Comparison of ENCODE assay signal across 7 cellular contexts in genomic region chr6:43308990-43309477, GRCh38. TPM values are rescaled to one million over a fixed set of nuclear protein-coding genes. Genes with fewer than 3 reads are reported as not detected.
DNase-seq lines count a peak whose midpoint lies in the region; ATAC-seq lines count a peak whose summit lies in the region.

No MANE protein-coding gene starts in this region.

- intact Hi-C loops in activated T-helper 2 cell treated with anti-CD3 and anti-CD28 coated beads, Interferon-gamma antibody, Interleukin-2, Interleukin-4, amounts not matched to agents 10 μg/mL and 5 μg/mL and 100 μg/mL, durations not matched to agents 14 hours and 24 hours and 36 hours (cut with micrococcal nuclease): no loop called here

- in situ Hi-C loops in HAP-1 (cut with MboI; ENCODE audit: low sequenced_read_pairs): no loop called here

- peak overlapping the region; percentile 77; the same call in 1 of the 2 replicates for H3K9ac ChIP-seq in iPS-20b (ENCODE audit: low read depth, low read length)

- H3K27me3 Mint-ChIP-seq in activated T-helper 2 cell treated with anti-CD3 and anti-CD28 coated beads, Interferon-gamma antibody, Interleukin-2, Interleukin-4, amounts not matched to agents 10 μg/mL and 5 μg/mL and 100 μg/mL, durations not matched to agents 14 hours and 24 hours and 36 hours (ENCODE audit: low read depth): peaks cover 18% of the 10 kb centered on the region

- H3K27ac ChIP-seq in iPS-20b (ENCODE audit: low read length): no peak overlapping the region

- no peak for ATAC-seq in stimulated activated effector memory CD8-positive, alpha-beta T cell treated with anti-CD3 and anti-CD28 coated beads, Interleukin-12 subunit alpha, Interleukin-12 subunit beta, amount 100 ng/mL, for 72 hours
- ATAC-seq in HG02610 (IDR thresholded peaks at IDR 0.05; ENCODE audit: unreplicated experiment): no peak

- DNase-seq in HAP-1 (ENCODE audit: low spot score in 2 of 2): no peak
- DNase-seq in activated T-helper 2 cell treated with anti-CD3 and anti-CD28 coated beads, Interferon-gamma antibody, Interleukin-2, Interleukin-4, amounts not matched to agents 10 μg/mL and 5 μg/mL and 100 μg/mL, durations not matched to agents 14 hours and 24 hours and 36 hours (ENCODE audit: low spot score): no peak
- DNase-seq in stimulated activated effector memory CD8-positive, alpha-beta T cell treated with anti-CD3 and anti-CD28 coated beads, Interleukin-12 subunit alpha, Interleukin-12 subunit beta, amount 100 ng/mL, for 72 hours (ENCODE audit: low spot score in 2 of 2): no peak
- DNase-seq in HUDEP-2 (lab: John Stamatoyannopoulos, UW; ENCODE audit: unreplicated experiment in 76 of 76): no peak
- no peak for DNase-seq in islet precursor cell

- H3K27ac Mint-ChIP-seq in activated T-helper 2 cell treated with anti-CD3 and anti-CD28 coated beads, Interferon-gamma antibody, Interleukin-2, Interleukin-4, amounts not matched to agents 10 μg/mL and 5 μg/mL and 100 μg/mL, durations not matched to agents 14 hours and 24 hours and 36 hours: no peak overlapping the region
- H3K27ac Mint-ChIP-seq in stimulated activated effector memory CD8-positive, alpha-beta T cell treated with anti-CD3 and anti-CD28 coated beads, Interleukin-12 subunit alpha, Interleukin-12 subunit beta, amount 100 ng/mL, for 72 hours: peak overlapping the region; percentile 45

- H3K4me1 Mint-ChIP-seq in activated T-helper 2 cell treated with anti-CD3 and anti-CD28 coated beads, Interferon-gamma antibody, Interleukin-2, Interleukin-4, amounts not matched to agents 10 μg/mL and 5 μg/mL and 100 μg/mL, durations not matched to agents 14 hours and 24 hours and 36 hours (ENCODE audit: low read depth): peaks cover 11% of the 10 kb centered on the region
- H3K4me1 Mint-ChIP-seq in stimulated activated effector memory CD8-positive, alpha-beta T cell treated with anti-CD3 and anti-CD28 coated beads, Interleukin-12 subunit alpha, Interleukin-12 subunit beta, amount 100 ng/mL, for 72 hours: no peaks in the 10 kb centered on the region

- H3K4me1 ChIP-seq in HAP-1 (peaks cover 21% of the 10 kb centered on the region), iPS-20b (ENCODE audit: insufficient read depth, low read length) (peaks cover 14% of the 10 kb centered on the region; the same call in 1 of the 2 replicates)

- H3K4me3 Mint-ChIP-seq in activated T-helper 2 cell treated with anti-CD3 and anti-CD28 coated beads, Interferon-gamma antibody, Interleukin-2, Interleukin-4, amounts not matched to agents 10 μg/mL and 5 μg/mL and 100 μg/mL, durations not matched to agents 14 hours and 24 hours and 36 hours (ENCODE audit: low read depth): peak overlapping the region; percentile 75
- H3K4me3 Mint-ChIP-seq in stimulated activated effector memory CD8-positive, alpha-beta T cell treated with anti-CD3 and anti-CD28 coated beads, Interleukin-12 subunit alpha, Interleukin-12 subunit beta, amount 100 ng/mL, for 72 hours: peak overlapping the region; percentile 73

- H3K9me3 Mint-ChIP-seq in activated T-helper 2 cell treated with anti-CD3 and anti-CD28 coated beads, Interferon-gamma antibody, Interleukin-2, Interleukin-4, amounts not matched to agents 10 μg/mL and 5 μg/mL and 100 μg/mL, durations not matched to agents 14 hours and 24 hours and 36 hours: no peaks in the 10 kb centered on the region
- H3K9me3 Mint-ChIP-seq in stimulated activated effector memory CD8-positive, alpha-beta T cell treated with anti-CD3 and anti-CD28 coated beads, Interleukin-12 subunit alpha, Interleukin-12 subunit beta, amount 100 ng/mL, for 72 hours: no peaks in the 10 kb centered on the region

- no peaks in the 10 kb centered on the region for H3K36me3 Mint-ChIP-seq in activated T-helper 2 cell treated with anti-CD3 and anti-CD28 coated beads, Interferon-gamma antibody, Interleukin-2, Interleukin-4, amounts not matched to agents 10 μg/mL and 5 μg/mL and 100 μg/mL, durations not matched to agents 14 hours and 24 hours and 36 hours (ENCODE audit: low read depth)
- H3K36me3 Mint-ChIP-seq in stimulated activated effector memory CD8-positive, alpha-beta T cell treated with anti-CD3 and anti-CD28 coated beads, Interleukin-12 subunit alpha, Interleukin-12 subunit beta, amount 100 ng/mL, for 72 hours: no peaks in the 10 kb centered on the region

- H3K9me3 ChIP-seq in HAP-1 (no peaks in the 10 kb centered on the region), iPS-20b (ENCODE audit: insufficient read depth, low read depth, low read length) (no peaks in the 10 kb centered on the region)

- H3K4me3 ChIP-seq in HAP-1 (peak overlapping the region; percentile 36), iPS-20b (ENCODE audit: low read length) (peak overlapping the region; percentile 83)

- no peaks in the 10 kb centered on the region for H3K27me3 ChIP-seq in HAP-1 (ENCODE audit: low read depth)
- H3K27me3 ChIP-seq in iPS-20b (ENCODE audit: insufficient read depth, low read length): 0 out of 2 replicates have a peak, but pooled peaks cover 4% of the 10 kb centered on the region

- H3K36me3 ChIP-seq in HAP-1 (replicated peaks) (no peaks in the 10 kb centered on the region), iPS-20b (ENCODE audit: insufficient read depth, low read depth, low read length) (peaks cover 7% of the 10 kb centered on the region; the same call in 1 of the 2 replicates)

RNA-seq across cellular contexts. Expression of gene CRIP3, which starts 0.4 kb away (rescaled TPM):
- 0.34 and 0.75 TPM in 2 replicates for total RNA-seq in activated T-helper 2 cell treated with anti-CD3 and anti-CD28 coated beads, Interferon-gamma antibody, Interleukin-2, Interleukin-4, amounts not matched to agents 10 μg/mL and 5 μg/mL and 100 μg/mL, durations not matched to agents 14 hours and 24 hours and 36 hours

RNA-seq across cellular contexts. Expression of gene SLC22A7, which starts 11.0 kb away (rescaled TPM):
- not detected in 2 replicates for total RNA-seq in activated T-helper 2 cell treated with anti-CD3 and anti-CD28 coated beads, Interferon-gamma antibody, Interleukin-2, Interleukin-4, amounts not matched to agents 10 μg/mL and 5 μg/mL and 100 μg/mL, durations not matched to agents 14 hours and 24 hours and 36 hours
